In genomic region chr20:8161262-8162071, GRCh38 we compare ENCODE assay signal across 11 cellular contexts. TPM values are rescaled to one million over a fixed set of nuclear protein-coding genes. Genes with fewer than 3 reads are reported as not detected.
DNase-seq lines count a peak whose midpoint lies in the region; FAIRE-seq and TF ChIP-seq lines count a peak whose summit lies in the region.
"Had no signal": no experiment of that assay in that cellular context is flagged by ENCODE, and none has a peak within 500 bp of the region (broad histone marks: within the 10 kb centered on the region; RNA-seq: fewer than 3 reads in every experiment).

No MANE protein-coding gene starts in this region.

- H3K4me2 ChIP-seq in endothelial cell of umbilical vein (ENCODE audit: insufficient read depth, low read length): peak overlapping the region; percentile 40

- intact Hi-C loops in CD4-positive, alpha-beta memory T cell (cut with micrococcal nuclease): no loop called here
- intact Hi-C loops in endothelial cell of umbilical vein (cut with micrococcal nuclease): no loop called here

- peaks cover 22% of the 10 kb centered on the region for H3K4me1 ChIP-seq in CD4-positive, alpha-beta memory T cell (ENCODE audit: insufficient read depth, low read length)
- peaks cover 21% of the 10 kb centered on the region for H3K4me1 ChIP-seq in endothelial cell of umbilical vein (ENCODE audit: control insufficient read depth, extremely low read depth, insufficient read depth, low read length)

- H3K27ac Mint-ChIP-seq in CD4-positive, alpha-beta memory T cell: peak overlapping the region in 6 of 7 donors; percentile 62 to 92 (median 71)
- H3K27ac Mint-ChIP-seq in nephron: peak overlapping the region in 2 of 3 experiments; percentile 62 to 80
- H3K27ac Mint-ChIP-seq: CD4-positive, CD25-positive, alpha-beta regulatory T cell; stimulated activated memory B cell treated with anti-CD40 and anti-IgM and Interleukin-4, amounts not matched to agents 10 μg/mL and 1 μg/mL and 100 μg/mL, for 72 hours had no signal

- peaks cover 2% of the 10 kb centered on the region for H3K79me2 ChIP-seq in endothelial cell of umbilical vein (ENCODE audit: control insufficient read depth, insufficient read depth, low read length)

- POLR2A ChIA-PET in CD4-positive, alpha-beta memory T cell (lab: Charles Lee; ENCODE audit: partially characterized antibody): interaction anchor here (0.7 kb wide), 1 partner anchor 9 kb away, joined by 3 read pairs; no protein-coding TSS in a partner anchor
- POLR2A ChIA-PET in endothelial cell of umbilical vein (lab: Charles Lee): no interaction called here

- no peak for DNase-seq in CD4-positive, alpha-beta memory T cell
- peak; percentile 69 for DNase-seq in NCI-H146 treated with DMSO at 0.1 percent for 48 hours (lab: John Stamatoyannopoulos, UW; ENCODE audit: unreplicated experiment)
- peak; percentile 59 for DNase-seq in endothelial cell of umbilical vein (ENCODE audit: low read depth, low spot score)
- DNase-seq in amygdala (lab: John Stamatoyannopoulos, UW): no peak
- no peak for DNase-seq in NCI-H510A (lab: John Stamatoyannopoulos, UW)
- no peak for DNase-seq in LoVo (ENCODE audit: low spot score)
- no peak for DNase-seq in NCI-H446 (lab: John Stamatoyannopoulos, UW)
- DNase-seq: CD4-positive, CD25-positive, alpha-beta regulatory T cell; NCI-H524 treated with DMSO at 0.1 percent for 48 hours had no signal

- no peaks in the 10 kb centered on the region for H4K20me1 ChIP-seq in endothelial cell of umbilical vein (replicated peaks; ENCODE audit: control insufficient read depth, extremely low read depth, insufficient read depth, low read length)

- peak; percentile 90 for FAIRE-seq in endothelial cell of umbilical vein (lab: Jason Lieb, UNC)

- peaks cover 0 to 7% of the 10 kb centered on the region in 2 donors for H3K36me3 Mint-ChIP-seq in CD4-positive, alpha-beta memory T cell
- H3K36me3 Mint-ChIP-seq in nephron (ENCODE audit: low read depth): peaks cover 21% of the 10 kb centered on the region
- H3K36me3 Mint-ChIP-seq: CD4-positive, CD25-positive, alpha-beta regulatory T cell; stimulated activated memory B cell treated with anti-CD40 and anti-IgM and Interleukin-4, amounts not matched to agents 10 μg/mL and 1 μg/mL and 100 μg/mL, for 72 hours had no signal

- H2AFZ ChIP-seq in endothelial cell of umbilical vein (ENCODE audit: low read depth, low read length): peak overlapping the region; percentile 58

- no peak overlapping the region for H3K27ac ChIP-seq in CD4-positive, alpha-beta memory T cell (ENCODE audit: low read depth, low read length)
- peak overlapping the region; percentile 68 for H3K27ac ChIP-seq in endothelial cell of umbilical vein (ENCODE audit: insufficient read depth, low read depth, low read length)

- H3K36me3 ChIP-seq in CD4-positive, alpha-beta memory T cell (ENCODE audit: insufficient read depth, low read length): no peaks in the 10 kb centered on the region
- peaks cover 0 to 2% of the 10 kb centered on the region in 2 experiments for H3K36me3 ChIP-seq in endothelial cell of umbilical vein (ENCODE audit: control insufficient read depth in 2 of 2, extremely low read depth in 1 of 2, insufficient read depth in 2 of 2, low read length in 2 of 2)

- peaks cover 12 to 30% (median 18%) of the 10 kb centered on the region in 4 donors for H3K4me1 Mint-ChIP-seq in CD4-positive, alpha-beta memory T cell
- peaks cover 10% of the 10 kb centered on the region for H3K4me1 Mint-ChIP-seq in nephron
- H3K4me1 Mint-ChIP-seq: stimulated activated memory B cell treated with anti-CD40 and anti-IgM and Interleukin-4, amounts not matched to agents 10 μg/mL and 1 μg/mL and 100 μg/mL, for 72 hours had no signal

- TF ChIP-seq CTCF in endothelial cell of umbilical vein (IDR thresholded peaks at IDR 0.05; ENCODE audit: extremely low read depth in 1 of 2, insufficient read depth in 1 of 2, low read depth in 1 of 2, low read length in 2 of 2) (no peak), nephron (IDR thresholded peaks at IDR 0.05; ENCODE audit: unreplicated experiment in 3 of 3) (no peak)

- dilution Hi-C loops in endothelial cell of umbilical vein (cut with MboI; ENCODE audit: extremely low pct_ligation_motif_present, low sequenced_read_pairs): no loop called here

- H3K9me1 ChIP-seq in endothelial cell of umbilical vein (replicated peaks; ENCODE audit: control insufficient read depth, extremely low read depth, insufficient read depth, low read length): no peaks in the 10 kb centered on the region

- peaks cover 0 to 6% (median 4%) of the 10 kb centered on the region in 8 donors for H3K9me3 Mint-ChIP-seq in CD4-positive, alpha-beta memory T cell
- H3K9me3 Mint-ChIP-seq in nephron: peaks cover 11% of the 10 kb centered on the region

- CTCF ChIA-PET in CD4-positive, alpha-beta memory T cell (lab: Charles Lee; ENCODE audit: partially characterized antibody): interaction anchor here (0.9 to 1.4 kb wide), 3 partner anchors 8 to 561 kb away, joined by 3 to 5 read pairs (median 3); no protein-coding TSS in a partner anchor
- CTCF ChIA-PET in endothelial cell of umbilical vein (lab: Charles Lee): interaction anchor here (0.7 to 1.3 kb wide), 5 partner anchors 9 to 93 kb away, joined by 3 to 4 read pairs (median 4); no protein-coding TSS in a partner anchor

- no peak for TF ChIP-seq POLR2A in endothelial cell of umbilical vein (IDR thresholded peaks at IDR 0.05; ENCODE audit: low read depth, low read length)

- H3K9me3 ChIP-seq in CD4-positive, alpha-beta memory T cell (ENCODE audit: control insufficient read depth in 1 of 2, low read length in 2 of 2): no peaks in the 10 kb centered on the region
- H3K9me3 ChIP-seq in endothelial cell of umbilical vein (replicated peaks; ENCODE audit: control insufficient read depth, insufficient read depth, low read length): no peaks in the 10 kb centered on the region

- peaks cover 0 to 2% of the 10 kb centered on the region in 2 donors for H3K27me3 Mint-ChIP-seq in CD4-positive, alpha-beta memory T cell
- H3K27me3 Mint-ChIP-seq in nephron (ENCODE audit: low read depth): no peaks in the 10 kb centered on the region
- H3K27me3 Mint-ChIP-seq: CD4-positive, CD25-positive, alpha-beta regulatory T cell; stimulated activated memory B cell treated with anti-CD40 and anti-IgM and Interleukin-4, amounts not matched to agents 10 μg/mL and 1 μg/mL and 100 μg/mL, for 72 hours had no signal

- H3K9ac ChIP-seq in endothelial cell of umbilical vein (replicated peaks; ENCODE audit: extremely low read depth, insufficient read depth, low read length): peak overlapping the region; percentile 18

- BruUV-seq in endothelial cell of umbilical vein (replicated peaks; lab: Mats Ljungman, UMichigan): no TSS peak

- no peaks in the 10 kb centered on the region for H3K27me3 ChIP-seq in CD4-positive, alpha-beta memory T cell (ENCODE audit: insufficient read depth, low read length)
- H3K27me3 ChIP-seq in endothelial cell of umbilical vein (ENCODE audit: control insufficient read depth in 2 of 2, insufficient read depth in 2 of 2, low read length in 2 of 2): no peaks in the 10 kb centered on the region

- peak overlapping the region in 7 of 8 donors; percentile 27 to 80 (median 69) for H3K4me3 Mint-ChIP-seq in CD4-positive, alpha-beta memory T cell
- H3K4me3 Mint-ChIP-seq in nephron: no peak overlapping the region
- H3K4me3 Mint-ChIP-seq: CD4-positive, CD25-positive, alpha-beta regulatory T cell; stimulated activated memory B cell treated with anti-CD40 and anti-IgM and Interleukin-4, amounts not matched to agents 10 μg/mL and 1 μg/mL and 100 μg/mL, for 72 hours had no signal

- H3K4me3 ChIP-seq in CD4-positive, alpha-beta memory T cell (ENCODE audit: low read length in 2 of 2): no peak overlapping the region
- H3K4me3 ChIP-seq in endothelial cell of umbilical vein (replicated peaks in 1 of 3; ENCODE audit: insufficient read depth in 1 of 3, low read depth in 1 of 3, low read length in 3 of 3): no peak overlapping the region

TF ChIP-seq in endothelial cell of umbilical vein, 7 proteins besides CTCF, POLR2A, EP300 and RAD21:
- no peak for TF ChIP-seq MYC (IDR thresholded peaks at IDR 0.05; ENCODE audit: low read depth, low read length)
- TF ChIP-seq MAX (IDR thresholded peaks at IDR 0.05; ENCODE audit: insufficient read depth, insufficient read length): no peak
- no peak for TF ChIP-seq GATA2 (IDR thresholded peaks at IDR 0.05; ENCODE audit: insufficient read depth, insufficient read length, low read depth, low read length)
- no peak for TF ChIP-seq EZH2 (IDR thresholded peaks at IDR 0.05; ENCODE audit: borderline replicate concordance, low read depth, low read length, severe bottlenecking)
- no peak for TF ChIP-seq POLR2AphosphoS5 (IDR thresholded peaks at IDR 0.05; ENCODE audit: insufficient read depth, low read depth, low read length)
- peak; percentile 26 for TF ChIP-seq FOS (IDR thresholded peaks at IDR 0.05; ENCODE audit: borderline replicate concordance, insufficient read depth, low read length)
- peak; percentile 7 for TF ChIP-seq JUN (IDR thresholded peaks at IDR 0.05; ENCODE audit: borderline replicate concordance, insufficient read depth, insufficient read length, low read depth)

RNA-seq across cellular contexts. Expression of gene PLCB1, which starts 29.4 kb away (rescaled TPM):
- total RNA-seq in CD4-positive, alpha-beta memory T cell: 1 to 10 TPM; 9.5 to 9.6 TPM
- polyA plus RNA-seq in CD4-positive, alpha-beta memory T cell: 1 to 10 TPM; 5.5 to 6.9 TPM
- 38.6 and 53.4 TPM in 2 replicates for total RNA-seq in endothelial cell of umbilical vein
- polyA plus RNA-seq in endothelial cell of umbilical vein: 5.7 and 10.2 TPM in 2 replicates
- 11.0 and 11.4 TPM in 2 replicates for polyA plus RNA-seq in endothelial cell of umbilical vein (2011; cell fraction: cytosol; rRNA removed)
- 24.3 and 27.6 TPM in 2 replicates for polyA plus RNA-seq in endothelial cell of umbilical vein (2011; cell fraction: nucleus; rRNA removed)
- 13.4 and 15.1 TPM in 2 replicates for polyA plus RNA-seq in endothelial cell of umbilical vein (2012)
- polyA minus RNA-seq in endothelial cell of umbilical vein: 50.0 and 58.0 TPM in 2 replicates
- 0.61 TPM for polyA minus RNA-seq in endothelial cell of umbilical vein (2011; cell fraction: cytosol; rRNA and poly(A)+ RNA removed)
- 229 and 237 TPM in 2 replicates for polyA minus RNA-seq in endothelial cell of umbilical vein (2011; cell fraction: nucleus; rRNA and poly(A)+ RNA removed)

Comparison
In these comparisons a context has a peak if more than half of its experiments do, and no peak if none do; other contexts are left out.
1. DNase-seq: peak in NCI-H146 treated with DMSO at 0.1 percent for 48 hours (single experiment) and endothelial cell of umbilical vein (single experiment); none in CD4-positive, alpha-beta memory T cell (0 of 5), amygdala (0 of 56), NCI-H510A (single experiment), LoVo (single experiment) and NCI-H446 (0 of 2).
2. H3K4me3 Mint-ChIP-seq: peak in CD4-positive, alpha-beta memory T cell (7 of 8); none in nephron (0 of 3).